In the genomic region with DNA sequence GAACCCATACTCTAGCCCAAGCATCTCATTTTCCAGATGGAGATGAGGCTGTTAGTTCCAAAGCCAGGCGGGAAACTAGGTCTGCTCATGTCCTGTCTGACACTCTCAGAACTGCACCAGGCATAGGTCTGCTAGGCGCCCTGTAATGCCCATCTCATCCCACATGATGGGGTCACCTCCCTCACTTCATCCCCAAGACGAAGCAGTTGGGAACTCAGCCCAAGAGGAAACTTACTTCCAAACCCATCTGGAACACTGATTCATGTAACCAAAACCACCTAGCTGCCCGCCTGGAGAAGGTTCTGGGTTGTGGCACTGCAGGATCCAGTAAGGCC, we compare ENCODE assay signal across 18 cellular contexts.
DNase-seq lines count a peak whose midpoint lies in the region; ATAC-seq, FAIRE-seq and TF ChIP-seq lines count a peak whose summit lies in the region.
"Had no signal": no experiment of that assay in that cellular context is flagged by ENCODE, and none has a peak within 500 bp of the region (broad histone marks: within the 10 kb centered on the region; RNA-seq: fewer than 3 reads in every experiment).

No MANE protein-coding gene starts in this region.

- no peak overlapping the region for H4K5ac ChIP-seq in IMR-90 (ENCODE audit: low read depth, low read length)
- H4K5ac ChIP-seq in H1 (ENCODE audit: insufficient read length, low read depth, low read length), result no peak overlapping the region

- H3K9me1 ChIP-seq in IMR-90 (ENCODE audit: insufficient read depth, low read length), result peaks cover 18% of the 10 kb centered on the region

- H3K79me1 ChIP-seq in IMR-90 (ENCODE audit: low read depth in 1 of 2, low read length in 2 of 2) (no peaks in the 10 kb centered on the region), H1 (ENCODE audit: low read depth, low read length) (no peaks in the 10 kb centered on the region)

- H4K91ac ChIP-seq in IMR-90 (ENCODE audit: insufficient read depth, low read depth, low read length), result 0 out of 2 replicates have a peak overlapping the region, but pooled peaks have one; percentile 39
- H4K91ac ChIP-seq in H1 (replicated peaks; ENCODE audit: insufficient read length, low read length), result no peak overlapping the region

- H2BK20ac ChIP-seq in IMR-90 (ENCODE audit: low read depth, low read length) (no peak overlapping the region), H1 (ENCODE audit: low read length) (no peak overlapping the region)

- TF ChIP-seq POLR2A in IMR-90 (IDR thresholded peaks at IDR 0.05; ENCODE audit: low read depth, low read length) (no peak), H1 (IDR thresholded peaks at IDR 0.05; ENCODE audit: control extremely low read depth in 1 of 2, low read depth in 2 of 2, low read length in 2 of 2) (no peak)

- no peak for FAIRE-seq in H1 (lab: Jason Lieb, UNC)
- FAIRE-seq: endometrium had no signal

- no peaks in the 10 kb centered on the region for H4K20me1 ChIP-seq in IMR-90 (ENCODE audit: insufficient read depth, low read length)
- no peaks in the 10 kb centered on the region for H4K20me1 ChIP-seq in H1 (replicated peaks in 1 of 2; ENCODE audit: control insufficient read depth in 1 of 2, insufficient read depth in 2 of 2, low read length in 2 of 2)

- H2BK15ac ChIP-seq in IMR-90 (ENCODE audit: low read depth, low read length), result no peak overlapping the region
- H2BK15ac ChIP-seq in H1 (ENCODE audit: low read length), result no peak overlapping the region

- H2BK120ac ChIP-seq in IMR-90 (ENCODE audit: low read depth, low read length), result peak overlapping the region; percentile 77; the same call in 1 of the 2 replicates
- H2BK120ac ChIP-seq in H1 (replicated peaks; ENCODE audit: low read depth, low read length), result no peak overlapping the region

- H3K4ac ChIP-seq in IMR-90 (ENCODE audit: low read depth, low read length) (peak overlapping the region; percentile 76), H1 (replicated peaks; ENCODE audit: insufficient read length, low read depth, low read length) (no peak overlapping the region)

- H3K9me3 ChIP-seq in IMR-90 (ENCODE audit: control insufficient read depth, insufficient read depth, low read length) (no peaks in the 10 kb centered on the region), H1 (ENCODE audit: insufficient read depth in 2 of 2, low read depth in 1 of 2, low read length in 1 of 2) (no peaks in the 10 kb centered on the region), stomach smooth muscle (ENCODE audit: control insufficient read depth in 2 of 2, low read length in 2 of 2) (no peaks in the 10 kb centered on the region)
- H3K9me3 ChIP-seq: thoracic aorta had no signal

- no peak overlapping the region for H3K9ac ChIP-seq in IMR-90 (ENCODE audit: low read depth, low read length)
- no peak overlapping the region for H3K9ac ChIP-seq in H1 (replicated peaks in 1 of 4; ENCODE audit: extremely low read depth in 1 of 4, low read depth in 3 of 4, low read length in 3 of 4)
- H3K9ac ChIP-seq in stomach smooth muscle (ENCODE audit: low read length in 2 of 2), result no peak overlapping the region

- H2AK9ac ChIP-seq in IMR-90 (replicated peaks; ENCODE audit: low read depth, low read length, poor library complexity), result no peak overlapping the region

- TF ChIP-seq CTCF in IMR-90 (conservative IDR thresholded peaks at IDR 0.05; ENCODE audit: low read depth, low read length) (no peak), H1 (IDR thresholded peaks at IDR 0.05; ENCODE audit: control extremely low read depth in 1 of 3, insufficient read depth in 1 of 3, low read depth in 1 of 3, low read length in 3 of 3) (peak in 2 of 3 experiments; percentile 6 to 14; a peak in 1 of 4 replicates)

- H3K14ac ChIP-seq in IMR-90 (replicated peaks; ENCODE audit: low read depth, low read length) (0 out of 2 replicates have a peak overlapping the region, but pooled peaks have one; percentile 38), H1 (ENCODE audit: insufficient read length) (no peak overlapping the region)

- CTCF ChIA-PET in IMR-90 (lab: Yijun Ruan, JAX), result interaction anchor here (1.0 to 1.1 kb wide), 2 partner anchors 11 to 348 kb away, joined by 3 to 6 read pairs; no protein-coding TSS in a partner anchor
- CTCF ChIA-PET in H1 (lab: Charles Lee; ENCODE audit: partially characterized antibody), result interaction anchor here (0.5 to 3.7 kb wide), 11 partner anchors 9 to 380 kb away, joined by 3 to 22 read pairs (median 4); a partner anchor contains a TSS

- H3K18ac ChIP-seq in IMR-90 (ENCODE audit: low read depth, low read length), result no peak overlapping the region
- H3K18ac ChIP-seq in H1 (ENCODE audit: extremely low read depth, low read length), result no peak overlapping the region

- no peak for TF ChIP-seq RAD21 in IMR-90 (IDR thresholded peaks at IDR 0.05; ENCODE audit: low read length)
- TF ChIP-seq RAD21 in H1 (IDR thresholded peaks at IDR 0.05 in 1 of 2, conservative IDR thresholded peaks at IDR 0.05 in 1 of 2; ENCODE audit: low read depth in 2 of 2, low read length in 2 of 2), result peak; percentile 12 to 37; a peak in 2 of 4 replicates

- H3K27me3 ChIP-seq in IMR-90 (ENCODE audit: control insufficient read depth, insufficient read depth, low read length), result no peaks in the 10 kb centered on the region
- H3K27me3 ChIP-seq in H1 (replicated peaks in 1 of 4; ENCODE audit: control insufficient read depth in 3 of 4, extremely low read depth in 1 of 4, insufficient read depth in 3 of 4, low read length in 3 of 4), result no peaks in the 10 kb centered on the region
- H3K27me3 ChIP-seq in stomach smooth muscle (ENCODE audit: control insufficient read depth in 1 of 2, insufficient read depth in 2 of 2, low read length in 2 of 2), result no peaks in the 10 kb centered on the region

- H2AFZ ChIP-seq in IMR-90 (replicated peaks; ENCODE audit: low read length, poor library complexity) (peak overlapping the region; percentile 4), H1 (ENCODE audit: low read length) (no peak overlapping the region)

- no peaks in the 10 kb centered on the region for H3K36me3 ChIP-seq in IMR-90 (ENCODE audit: control insufficient read depth, insufficient read depth, low read length)
- H3K36me3 ChIP-seq in H1 (ENCODE audit: control insufficient read depth in 2 of 4, insufficient read depth in 4 of 4, low read length in 3 of 4), result no peaks in the 10 kb centered on the region
- H3K36me3 ChIP-seq in stomach smooth muscle (ENCODE audit: control insufficient read depth in 2 of 2, insufficient read depth in 2 of 2, low read length in 2 of 2), result no peaks in the 10 kb centered on the region
- H3K36me3 ChIP-seq: thoracic aorta had no signal

- H3K4me2 ChIP-seq in IMR-90 (ENCODE audit: low read depth, low read length), result no peak overlapping the region
- no peak overlapping the region for H3K4me2 ChIP-seq in H1 (ENCODE audit: insufficient read depth in 1 of 2, low read depth in 2 of 2, low read length in 2 of 2)

- intact Hi-C loops in IMR-90 (cut with micrococcal nuclease), result no loop called here

- H2BK5ac ChIP-seq in IMR-90 (ENCODE audit: low read depth, low read length, poor library complexity, severe bottlenecking) (no peak overlapping the region), H1 (ENCODE audit: low read depth, low read length) (no peak overlapping the region)

- in situ Hi-C loops in IMR-90 (cut with MboI; ENCODE audit: low sequenced_read_pairs), result loop anchor here (25.0 kb wide), 1 partner anchor 360 kb away; no protein-coding TSS in a partner anchor

- H2AK5ac ChIP-seq in IMR-90 (ENCODE audit: low read depth, low read length), result peak overlapping the region; percentile 27; the same call in 1 of the 2 replicates
- no peak overlapping the region for H2AK5ac ChIP-seq in H1 (ENCODE audit: low read depth, low read length)

- H4K8ac ChIP-seq in IMR-90 (ENCODE audit: low read depth in 2 of 2, low read length in 2 of 2), result peak overlapping the region in 1 of 2 experiments; percentile 65; a peak in 2 of 4 replicates
- H4K8ac ChIP-seq in H1 (ENCODE audit: extremely low read depth, insufficient read depth, low read length), result peak overlapping the region; percentile 14; the same call in 1 of the 2 replicates

- 0 out of 2 replicates have a peak overlapping the region, but pooled peaks have one; percentile 69 for H3K23ac ChIP-seq in IMR-90 (ENCODE audit: low read depth, low read length)
- H3K23ac ChIP-seq in H1 (ENCODE audit: insufficient read length), result no peak overlapping the region

- H3K79me2 ChIP-seq in H1 (ENCODE audit: control insufficient read depth in 1 of 2, insufficient read depth in 2 of 2, low read length in 2 of 2), result no peaks in the 10 kb centered on the region

- ATAC-seq in IMR-90 (ENCODE audit: low read depth), result peak; percentile 50; the same call in 1 of the 2 replicates
- ATAC-seq: CD8-positive, alpha-beta T cell had no signal

- peaks cover 19% of the 10 kb centered on the region for H3K4me1 ChIP-seq in IMR-90 (ENCODE audit: control insufficient read depth, insufficient read depth, low read length)
- no peaks in the 10 kb centered on the region for H3K4me1 ChIP-seq in H1 (replicated peaks in 1 of 4; ENCODE audit: control insufficient read depth in 3 of 4, insufficient read depth in 4 of 4, low read length in 3 of 4)
- H3K4me1 ChIP-seq in stomach smooth muscle (ENCODE audit: control insufficient read depth, insufficient read depth, low read length), result peaks cover 30% of the 10 kb centered on the region

- no peak overlapping the region for H3K56ac ChIP-seq in IMR-90 (ENCODE audit: extremely low read depth, insufficient read depth, low read length)
- H3K56ac ChIP-seq in H1 (replicated peaks; ENCODE audit: insufficient read length, low read depth, low read length), result no peak overlapping the region

- no peaks in the 10 kb centered on the region for H3K23me2 ChIP-seq in H1 (ENCODE audit: low read depth, low read length)

- dilution Hi-C loops in IMR-90 (cut with HindIII; ENCODE audit: low sequenced_read_pairs, unreplicated experiment), result no loop called here

- no peak overlapping the region for H2BK12ac ChIP-seq in H1 (ENCODE audit: low read depth, low read length)

- WGBS in IMR-90 (ENCODE audit: extremely low coverage in 2 of 2, insufficient read length in 1 of 2), 2 experiments, result 59% methylated on average over 2 of the region's 4 CpGs; no CpG with 5 or more reads in 1 of the 2 experiments
- 69% methylated on average over 4 of the region's 4 CpGs; no CpG with 5 or more reads in 1 of the 2 experiments for WGBS in H1 (ENCODE audit: extremely low coverage in 1 of 2, insufficient coverage in 1 of 2, insufficient read length in 1 of 2, insufficient replicate concordance in 2 of 2, low coverage in 1 of 2, low lambda C conversion rate in 2 of 2, missing lambda C conversion rate in 1 of 2), 2 experiments

- no peak overlapping the region for H3K27ac ChIP-seq in IMR-90 (ENCODE audit: insufficient read depth, low read length)
- H3K27ac ChIP-seq in H1 (ENCODE audit: low read depth, low read length), result no peak overlapping the region
- peak overlapping the region; percentile 89 for H3K27ac ChIP-seq in stomach smooth muscle (ENCODE audit: low read length)
- H3K27ac ChIP-seq: thoracic aorta, VCaP had no signal

- DNase-seq in ELR (ENCODE audit: low read depth), result peak; percentile 52
- peak; percentile 58 for DNase-seq in IMR-90
- no peak for DNase-seq in H1 (ENCODE audit: low read depth in 1 of 2, low spot score in 2 of 2)
- DNase-seq in middle frontal gyrus (ENCODE audit: extremely low spot score, low spot score), result no peak
- DNase-seq in NCI-H1048 (lab: John Stamatoyannopoulos, UW), result no peak
- no peak for DNase-seq in hippocampal formation (lab: John Stamatoyannopoulos, UW)
- DNase-seq: activated CD4-positive, alpha-beta T cell treated with anti-CD3 and anti-CD28 coated beads, Interleukin-2, amount 50 U/mL, for 1 hour; activated effector memory CD4-positive, alpha-beta T cell treated with Interleukin-2 at 50 U/mL for 16 hours; CD8-positive, alpha-beta T cell; cortex of kidney; DMS53; naive B cell; NCI-H1694 treated with DMSO at 0.1 percent for 48 hours; NCI-H748 treated with DMSO at 0.1 percent for 48 hours had no signal

- TF ChIP-seq EP300 in H1 (IDR thresholded peaks at IDR 0.05; ENCODE audit: borderline replicate concordance in 1 of 2, low read depth in 2 of 2, low read length in 2 of 2), result no peak

- POLR2A ChIA-PET in IMR-90 (lab: Charles Lee; ENCODE audit: unreplicated experiment) (no interaction called here), H1 (lab: Charles Lee; ENCODE audit: partially characterized antibody) (no interaction called here)

- no peak overlapping the region for H3K4me3 ChIP-seq in IMR-90 (ENCODE audit: insufficient read depth, low read depth, low read length)
- H3K4me3 ChIP-seq in H1 (ENCODE audit: extremely low read depth in 1 of 4, insufficient read depth in 2 of 4, low read depth in 3 of 4, low read length in 4 of 4), result no peak overlapping the region
- H3K4me3 ChIP-seq in stomach smooth muscle (ENCODE audit: low read length in 2 of 2), result no peak overlapping the region
- H3K4me3 ChIP-seq: thoracic aorta had no signal

- no TSS peak for BruUV-seq in IMR-90 (replicated peaks; lab: Mats Ljungman, UMichigan)

Comparison
In these comparisons a context has a peak if more than half of its experiments do, and no peak if none do; other contexts are left out.
1. DNase-seq: peak in ELR (single experiment) and IMR-90 (single experiment); none in H1 (0 of 2), middle frontal gyrus (single experiment), NCI-H1048 (single experiment) and hippocampal formation (0 of 2).